ENCODE assay signal across 23 cellular contexts in genomic region chr14:24954697-24955037, GRCh38.
A peak's percentile ranks its signal among the peaks of the same experiment; 100 is the strongest.
DNase-seq lines count a peak whose midpoint lies in the region; ATAC-seq, FAIRE-seq and TF ChIP-seq lines count a peak whose summit lies in the region.
"Had no signal": no experiment of that assay in that cellular context is flagged by ENCODE, and none has a peak within 500 bp of the region (broad histone marks: within the 10 kb centered on the region; RNA-seq: fewer than 3 reads in every experiment).

No MANE protein-coding gene starts in this region.

- no peak overlapping the region for H3K9ac ChIP-seq in HepG2 (ENCODE audit: insufficient read depth, low read depth, low read length)
- no peak overlapping the region for H3K9ac ChIP-seq in GM12878 (ENCODE audit: control insufficient read depth, insufficient read depth, low read length)

- H3K79me2 ChIP-seq in HepG2 (ENCODE audit: insufficient read depth, low read length) (no peaks in the 10 kb centered on the region), GM12878 (ENCODE audit: control insufficient read depth, insufficient read depth, low read length) (no peaks in the 10 kb centered on the region)

- H3K27ac ChIP-seq in HepG2 (ENCODE audit: extremely low read length, insufficient read depth, low read length) (no peak overlapping the region), right lobe of liver (no peak overlapping the region), GM12878 (ENCODE audit: control insufficient read depth, insufficient read depth) (no peak overlapping the region), left lung (no peak overlapping the region)
- H3K27ac ChIP-seq: PC-9 had no signal

- SMC1A ChIA-PET in GM12878 (lab: Charles Lee; ENCODE audit: uncharacterized antibody, unreplicated experiment) = interaction anchor here (1.0 to 19.2 kb wide), 25 partner anchors 10 to 245 kb away, joined by 3 to 390 read pairs (median 7); no protein-coding TSS in a partner anchor

- H3K9me3 ChIP-seq in HepG2 (ENCODE audit: low read length) (no peaks in the 10 kb centered on the region), right lobe of liver (no peaks in the 10 kb centered on the region), GM12878 (replicated peaks; ENCODE audit: control insufficient read depth, insufficient read depth, low read length) (no peaks in the 10 kb centered on the region), left lung (no peaks in the 10 kb centered on the region)

- POLR2A ChIA-PET in HepG2 (lab: Yijun Ruan, JAX) (interaction anchor here (1.0 to 1.2 kb wide), 2 partner anchors 24 to 136 kb away, joined by 4 to 6 read pairs; no protein-coding TSS in a partner anchor), GM12878 (lab: Charles Lee) (interaction anchor here (0.6 to 3.4 kb wide), 10 partner anchors 9 to 72 kb away, joined by 3 to 15 read pairs (median 6); no protein-coding TSS in a partner anchor)

- FAIRE-seq in HepG2 (lab: Jason Lieb, UNC) (no peak), GM12878 (lab: Jason Lieb, UNC) (no peak)
- FAIRE-seq: K562 had no signal

- in situ Hi-C loops in HepG2 (cut with HindIII; ENCODE audit: extremely low pct_ligation_motif_present, low pct_unique_long_range_greater_than_20kb) (no loop called here), GM12878 (cut with MboI) (no loop called here)

- CTCF ChIA-PET in HepG2 (lab: Yijun Ruan, JAX; ENCODE audit: low intra/inter-chr PET ratio, low total read pairs) = no interaction called here
- CTCF ChIA-PET in GM12878 (lab: Yijun Ruan, JAX) = interaction anchor here (0.8 to 4.4 kb wide), 12 partner anchors 9 to 262 kb away, joined by 3 to 35 read pairs (median 4); no protein-coding TSS in a partner anchor

- WGBS in HepG2 (ENCODE audit: low lambda C conversion rate) = 93% methylated on average over 2 of the region's 2 CpGs
- WGBS in right lobe of liver (ENCODE audit: insufficient coverage, low coverage, low lambda C conversion rate, missing lambda C conversion rate) = 100% methylated on average over 1 of the region's 2 CpGs
- 61% methylated on average over 2 of the region's 2 CpGs for WGBS in GM12878 (ENCODE audit: insufficient coverage, insufficient replicate concordance, low lambda C conversion rate, missing lambda C conversion rate)

- TF ChIP-seq EP300 in HepG2 (IDR thresholded peaks at IDR 0.05; ENCODE audit: low read depth in 2 of 2, low read length in 2 of 2) = no peak
- no peak for TF ChIP-seq EP300 in HepG2 (CRISPR knock-in tag; IDR thresholded peaks at IDR 0.05; ENCODE audit: borderline replicate concordance)
- TF ChIP-seq EP300 in GM12878 (IDR thresholded peaks at IDR 0.05; ENCODE audit: borderline replicate concordance in 1 of 2, control insufficient read depth in 1 of 2, low read depth in 2 of 2, low read length in 2 of 2) = no peak

- TF ChIP-seq RAD21 in HepG2 (CRISPR knock-in tag; IDR thresholded peaks at IDR 0.05) (no peak), GM12878 (IDR thresholded peaks at IDR 0.05; ENCODE audit: insufficient read depth, low read depth, low read length) (no peak)

- H3K4me2 ChIP-seq in HepG2 (ENCODE audit: low read depth, low read length) (no peak overlapping the region), GM12878 (ENCODE audit: control insufficient read depth, insufficient read depth) (0 out of 2 replicates have a peak overlapping the region, but pooled peaks have one; percentile 26)
- H3K4me2 ChIP-seq: PC-9 had no signal

- no peak for TF ChIP-seq POLR2A in HepG2 (IDR thresholded peaks at IDR 0.05; ENCODE audit: insufficient read depth in 1 of 2, low read depth in 2 of 2, low read length in 2 of 2)
- TF ChIP-seq POLR2A in right lobe of liver (IDR thresholded peaks at IDR 0.05) = no peak
- no peak for TF ChIP-seq POLR2A in GM12878 (IDR thresholded peaks at IDR 0.05; ENCODE audit: low read depth, low read length)

- BruUV-seq in HepG2 (replicated peaks; lab: Mats Ljungman, UMichigan) = no TSS peak
- BruUV-seq in GM12878 (replicated peaks; lab: Mats Ljungman, UMichigan) = TSS peak; percentile 74

- DNase-seq in HepG2 (ENCODE audit: low spot score) (no peak), right lobe of liver (no peak), GM12878 (ENCODE audit: low read depth, low spot score) (no peak), left ventricle myocardium superior (no peak), NCI-H2081 (lab: John Stamatoyannopoulos, UW) (no peak), left lung (no peak)
- DNase-seq: CD4-positive, CD25-positive, alpha-beta regulatory T cell; GOT3; HCEC 1CT; Kasumi-1; MV-4-11; NCI-H1105; NCI-H146; NCI-H2029; NCI-H446 treated with DMSO at 0.1 percent for 48 hours; NCI-H526; NCI-H82; NK-92 treated with Interleukin-12 subunit alpha and Interleukin-12 subunit beta, amount 100 ng/mL, for 24 hours; PC-9; SHP77 had no signal

- H3K4me1 ChIP-seq in HepG2 (ENCODE audit: insufficient read depth, low read length) (peaks cover 15% of the 10 kb centered on the region), right lobe of liver (no peaks in the 10 kb centered on the region), GM12878 (ENCODE audit: control insufficient read depth, insufficient read depth, low read length) (peaks cover 6% of the 10 kb centered on the region), left lung (peaks cover 0 to 5% of the 10 kb centered on the region in 2 donors)

- no peaks in the 10 kb centered on the region for H4K20me1 ChIP-seq in HepG2 (ENCODE audit: insufficient read depth, low read length)
- H4K20me1 ChIP-seq in GM12878 (ENCODE audit: control insufficient read depth, insufficient read depth) = no peaks in the 10 kb centered on the region

- TF ChIP-seq CTCF in HepG2 (CRISPR knock-in tag; IDR thresholded peaks at IDR 0.05) (no peak), right lobe of liver (IDR thresholded peaks at IDR 0.05) (no peak), GM12878 (IDR thresholded peaks at IDR 0.05 in 2 of 3, conservative IDR thresholded peaks at IDR 0.05 in 1 of 3; ENCODE audit: control insufficient read depth in 2 of 3, extremely low read depth in 1 of 3, insufficient read depth in 1 of 3, low read depth in 3 of 3, low read length in 3 of 3) (no peak), left lung (IDR thresholded peaks at IDR 0.05) (no peak)

- intact Hi-C loops in HepG2 (cut with micrococcal nuclease; ENCODE audit: unreplicated experiment) = loop anchor here (5.0 kb wide), 1 partner anchor 217 kb away; no protein-coding TSS in a partner anchor
- intact Hi-C loops in right lobe of liver (cut with DNase I) = no loop called here
- intact Hi-C loops in GM12878 (cut with micrococcal nuclease; ENCODE audit: unreplicated experiment) = loop anchor here (1.0 kb wide), 2 partner anchors 26 to 50 kb away; no protein-coding TSS in a partner anchor
- intact Hi-C loops in left ventricle myocardium superior (cut with micrococcal nuclease) = no loop called here
- intact Hi-C loops in left lung (cut with DNase I) = no loop called here

- H3K27me3 ChIP-seq in HepG2 (ENCODE audit: control insufficient read depth in 1 of 2, insufficient read depth in 2 of 2, low read length in 2 of 2) (no peaks in the 10 kb centered on the region), right lobe of liver (no peaks in the 10 kb centered on the region), GM12878 (replicated peaks in 1 of 2; ENCODE audit: control insufficient read depth in 2 of 2, insufficient read depth in 2 of 2, low read length in 1 of 2) (no peaks in the 10 kb centered on the region), left lung (no peaks in the 10 kb centered on the region)

- H2AFZ ChIP-seq in HepG2 (ENCODE audit: low read length) (no peak overlapping the region), GM12878 (ENCODE audit: control insufficient read depth, low read depth, low read length) (no peak overlapping the region)
- H2AFZ ChIP-seq: PC-9 had no signal

- RAD21 ChIA-PET in GM12878 (lab: Charles Lee; ENCODE audit: unreplicated experiment) = interaction anchor here (0.7 to 7.3 kb wide), 27 partner anchors 10 to 262 kb away, joined by 3 to 72 read pairs (median 4); no protein-coding TSS in a partner anchor

- H3K36me3 ChIP-seq in HepG2 (replicated peaks in 1 of 2; ENCODE audit: control insufficient read depth in 1 of 2, insufficient read depth in 2 of 2, low read length in 2 of 2) (no peaks in the 10 kb centered on the region), right lobe of liver (no peaks in the 10 kb centered on the region), GM12878 (ENCODE audit: control insufficient read depth in 2 of 2, insufficient read depth in 2 of 2, low read length in 1 of 2) (no peaks in the 10 kb centered on the region), left lung (no peaks in the 10 kb centered on the region)

- H3K4me3 ChIP-seq in HepG2 (replicated peaks in 1 of 3; ENCODE audit: insufficient read depth in 1 of 3, low read depth in 2 of 3, low read length in 3 of 3) (no peak overlapping the region), right lobe of liver (no peak overlapping the region), GM12878 (no peak overlapping the region), left lung (no peak overlapping the region)
- H3K4me3 ChIP-seq: K562, PC-9 had no signal

- ATAC-seq in HepG2 (no peak), right lobe of liver (no peak), GM12878 (no peak), left ventricle myocardium superior (peak; percentile 82), left lung (no peak), GM18907 (IDR thresholded peaks at IDR 0.05; ENCODE audit: unreplicated experiment) (no peak), HG02763 (IDR thresholded peaks at IDR 0.05; ENCODE audit: unreplicated experiment) (no peak)
- ATAC-seq: K562 had no signal

TF ChIP-seq in HepG2, 621 proteins besides CTCF, POLR2A, EP300 and RAD21:
- TF ChIP-seq ZFY (CRISPR knock-in tag; IDR thresholded peaks at IDR 0.05) (no peak), ZNF737 (CRISPR knock-in tag; IDR thresholded peaks at IDR 0.05; ENCODE audit: borderline replicate concordance) (0 out of 2 replicates have a peak, but pooled peaks have one; percentile 35)

TF ChIP-seq in GM12878, 131 proteins besides CTCF, POLR2A, EP300 and RAD21 (continues in another document):
- 0 out of 2 replicates have a peak, but pooled peaks have one; percentile 5 for TF ChIP-seq NR2F1 (conservative IDR thresholded peaks at IDR 0.05)
- TF ChIP-seq, protein P1, sequence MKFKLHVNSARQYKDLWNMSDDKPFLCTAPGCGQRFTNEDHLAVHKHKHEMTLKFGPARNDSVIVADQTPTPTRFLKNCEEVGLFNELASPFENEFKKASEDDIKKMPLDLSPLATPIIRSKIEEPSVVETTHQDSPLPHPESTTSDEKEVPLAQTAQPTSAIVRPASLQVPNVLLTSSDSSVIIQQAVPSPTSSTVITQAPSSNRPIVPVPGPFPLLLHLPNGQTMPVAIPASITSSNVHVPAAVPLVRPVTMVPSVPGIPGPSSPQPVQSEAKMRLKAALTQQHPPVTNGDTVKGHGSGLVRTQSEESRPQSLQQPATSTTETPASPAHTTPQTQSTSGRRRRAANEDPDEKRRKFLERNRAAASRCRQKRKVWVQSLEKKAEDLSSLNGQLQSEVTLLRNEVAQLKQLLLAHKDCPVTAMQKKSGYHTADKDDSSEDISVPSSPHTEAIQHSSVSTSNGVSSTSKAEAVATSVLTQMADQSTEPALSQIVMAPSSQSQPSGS (IDR thresholded peaks at IDR 0.05; ENCODE audit: low read length) = no peak

Comparison
In these comparisons a context has a peak if more than half of its experiments do, and no peak if none do; other contexts are left out.
1. intact Hi-C loops: an anchor here in HepG2 (5.0 kb wide) and GM12878 (1.0 kb wide); none called in right lobe of liver, left ventricle myocardium superior and left lung.
2. Of the 75 proteins assayed by ChIP-seq in both HepG2 and GM12878: peak only in HepG2: none; only in GM12878: NR2F1 and ZNF687; in both: none; in neither: 73.